Comparison of ENCODE assay signal across 15 cellular contexts in the genomic region with DNA sequence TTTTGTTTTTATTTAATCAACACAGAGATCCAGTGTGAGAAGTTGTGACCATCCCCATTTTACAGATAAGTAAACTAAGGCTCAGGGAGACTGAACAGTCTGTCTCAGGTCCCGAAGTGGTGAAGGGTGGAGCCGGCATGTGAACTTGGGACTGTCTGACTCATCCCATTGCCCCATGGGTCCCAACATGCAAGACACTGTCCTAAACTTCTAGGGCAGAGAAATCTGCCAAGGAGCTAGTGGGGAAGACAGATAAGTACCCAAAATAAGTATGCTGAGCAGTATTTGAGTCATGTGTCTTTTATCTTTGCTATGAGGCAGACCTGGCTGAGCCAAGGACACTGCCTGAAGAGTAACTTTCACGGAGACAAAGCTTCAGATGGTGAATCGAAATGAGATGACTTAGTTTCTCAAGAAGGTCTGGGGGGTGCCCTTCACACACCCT.
DNase-seq lines count a peak whose midpoint lies in the region; ATAC-seq and TF ChIP-seq lines count a peak whose summit lies in the region.
"Had no signal": no experiment of that assay in that cellular context is flagged by ENCODE, and none has a peak within 500 bp of the region (broad histone marks: within the 10 kb centered on the region; RNA-seq: fewer than 3 reads in every experiment).

No MANE protein-coding gene starts in this region.

- no peak for ATAC-seq in GM21515 (IDR thresholded peaks at IDR 0.05; ENCODE audit: unreplicated experiment)

- H3K27ac ChIP-seq in adrenal gland (peak overlapping the region in 3 of 5 donors; percentile 44 to 74 (median 72)), stomach (peak overlapping the region; percentile 78 to 93 (median 87)), uterus (no peak overlapping the region)
- H3K27ac ChIP-seq: ovary, SJSA1 had no signal

- TF ChIP-seq EP300 in stomach (IDR thresholded peaks at IDR 0.05): no peak

- 40 to 49% (median 46%) methylated on average over 4 of the region's 4 CpGs for WGBS in adrenal gland, 4 donors
- 32 to 68% (median 45%) methylated on average over 4 of the region's 4 CpGs for whole genome bisulfite sequencing in stomach, 5 donors

- no peak overlapping the region for H3K4me3 ChIP-seq in adrenal gland
- no peak overlapping the region for H3K4me3 ChIP-seq in foreskin fibroblast (ENCODE audit: low read depth in 1 of 2, low read length in 2 of 2)
- no peak overlapping the region for H3K4me3 ChIP-seq in stomach
- H3K4me3 ChIP-seq in uterus: no peak overlapping the region
- H3K4me3 ChIP-seq: ovary, SJSA1 had no signal

- TF ChIP-seq CTCF in adrenal gland (IDR thresholded peaks at IDR 0.05) (no peak), foreskin fibroblast (IDR thresholded peaks at IDR 0.05; ENCODE audit: low read depth, low read length) (no peak), stomach (IDR thresholded peaks at IDR 0.05) (no peak), uterus (IDR thresholded peaks at IDR 0.05) (no peak)

- intact Hi-C loops in adrenal gland (cut with DNase I) (loop anchor here in 1 of 2 donors (5.0 kb wide), 1 partner anchor 46 kb away; no protein-coding TSS in a partner anchor), stomach (cut with DNase I; ENCODE audit: low total_unique reads) (no loop called here), uterus (cut with DNase I; ENCODE audit: low total_unique reads) (no loop called here)

- H3K36me3 ChIP-seq in adrenal gland (replicated peaks in 1 of 2) (no peaks in the 10 kb centered on the region), stomach (peaks cover 0 to 11% (median under 1%) of the 10 kb centered on the region in 4 donors), uterus (no peaks in the 10 kb centered on the region)
- H3K36me3 ChIP-seq: ovary had no signal

- H3K9me3 ChIP-seq in adrenal gland (replicated peaks in 1 of 3): no peaks in the 10 kb centered on the region
- no peaks in the 10 kb centered on the region for H3K9me3 ChIP-seq in stomach
- no peaks in the 10 kb centered on the region for H3K9me3 ChIP-seq in uterus
- H3K9me3 ChIP-seq: ovary, SJSA1 had no signal

- peaks cover 12 to 30% of the 10 kb centered on the region in 2 donors for H3K4me1 ChIP-seq in adrenal gland (replicated peaks in 1 of 2)
- peaks cover 70 to 90% (median 80%) of the 10 kb centered on the region in 4 donors for H3K4me1 ChIP-seq in stomach
- no peaks in the 10 kb centered on the region for H3K4me1 ChIP-seq in uterus

- TF ChIP-seq POLR2A in adrenal gland (IDR thresholded peaks at IDR 0.05) (no peak), stomach (IDR thresholded peaks at IDR 0.05) (no peak), uterus (IDR thresholded peaks at IDR 0.05) (no peak)

- DNase-seq in HUDEP-2 (lab: John Stamatoyannopoulos, UW; ENCODE audit: unreplicated experiment in 76 of 76): peak in 74 of 76 experiments; percentile 25 to 97 (median 79)
- peak; percentile 41 to 90 (median 83) for DNase-seq in adrenal gland
- peak; percentile 68 to 76 for DNase-seq in foreskin fibroblast
- no peak for DNase-seq in stomach
- DNase-seq in HPDE6-E6E7 (ENCODE audit: extremely low spot score): no peak
- no peak for DNase-seq in uterus
- DNase-seq in medulla oblongata (ENCODE audit: extremely low spot score): no peak
- DNase-seq: activated CD4-positive, alpha-beta T cell treated with anti-CD3 and anti-CD28 coated beads, Interleukin-2, amount 10 ng/mL, durations not matched to agents 7 days and 5 days; activated naive CD4-positive, alpha-beta T cell treated with anti-CD3 and anti-CD28 coated beads, Interleukin-2, amount 50 U/mL, for 16 hours; DMS79; KG1; kidney glomerular epithelial cell; ovary had no signal

- H3K27me3 ChIP-seq in adrenal gland: no peaks in the 10 kb centered on the region
- no peaks in the 10 kb centered on the region for H3K27me3 ChIP-seq in stomach
- H3K27me3 ChIP-seq in uterus: no peaks in the 10 kb centered on the region
- H3K27me3 ChIP-seq: ovary, SJSA1 had no signal

Comparison
In these comparisons a context has a peak if more than half of its experiments do, and no peak if none do; other contexts are left out.
1. DNase-seq: peak in HUDEP-2 (74 of 76), adrenal gland (7 of 7) and foreskin fibroblast (2 of 2); none in stomach (single experiment), HPDE6-E6E7 (single experiment), uterus (0 of 2) and medulla oblongata (single experiment).
2. H3K27ac ChIP-seq: peak in adrenal gland (3 of 5) and stomach (5 of 5); none in uterus (0 of 2).